In the genomic region with DNA sequence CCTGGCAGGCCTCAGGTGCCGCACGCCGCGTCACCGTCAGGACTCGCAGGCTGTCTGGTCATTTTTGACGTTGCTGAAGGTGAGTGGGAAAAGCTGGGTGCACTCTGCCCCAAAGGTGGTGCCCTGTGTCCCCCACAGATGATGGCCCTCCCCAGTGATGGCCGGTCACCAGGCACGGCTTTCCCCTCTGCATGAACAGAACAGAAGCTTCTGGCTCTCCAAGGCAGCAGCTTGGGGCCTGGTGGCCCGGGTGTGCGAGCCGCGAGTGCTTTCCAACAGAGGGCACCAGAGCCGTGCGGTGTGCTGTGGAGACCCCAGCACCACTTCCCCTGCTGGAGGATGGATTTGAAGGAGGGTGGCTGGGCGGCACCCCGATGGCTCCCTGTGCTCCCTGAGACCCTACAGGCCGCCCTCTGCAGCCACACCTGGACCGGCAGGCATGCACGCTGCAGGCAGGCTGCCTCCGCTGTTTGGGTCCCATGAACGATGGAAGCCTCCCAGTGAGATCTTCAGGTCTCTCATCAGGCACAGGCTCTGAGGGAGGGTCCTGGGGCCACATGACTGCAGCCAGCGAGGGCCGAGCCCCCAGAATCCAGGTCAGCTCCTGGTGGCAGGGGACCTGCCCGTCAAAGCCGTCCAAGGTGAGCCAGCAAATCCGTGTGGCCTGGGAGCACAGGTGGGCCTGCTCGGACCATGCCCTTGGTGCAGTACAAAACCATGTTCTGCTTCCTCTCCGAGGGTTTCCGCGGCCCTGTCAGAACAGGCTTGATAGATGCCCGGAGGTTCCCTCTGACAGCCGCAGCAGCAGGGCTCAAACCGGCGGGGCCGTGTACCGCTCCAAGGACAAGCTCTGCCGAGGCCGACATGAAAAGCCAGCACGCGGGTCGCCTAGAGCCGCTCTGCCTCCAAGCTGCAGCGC, we compare ENCODE assay signal across 16 cellular contexts.
DNase-seq lines count a peak whose midpoint lies in the region; ATAC-seq and TF ChIP-seq lines count a peak whose summit lies in the region.
"Had no signal": no experiment of that assay in that cellular context is flagged by ENCODE, and none has a peak within 500 bp of the region (broad histone marks: within the 10 kb centered on the region; RNA-seq: fewer than 3 reads in every experiment).

No MANE protein-coding gene starts in this region.

- H2BK5ac ChIP-seq in neuronal stem cell (ENCODE audit: low read length), result peak overlapping the region; percentile 29

- H3K4me3 ChIP-seq in NB4 (ENCODE audit: low read depth, low read length), result no peak overlapping the region
- H3K4me3 ChIP-seq in neuronal stem cell (ENCODE audit: low read length in 2 of 2), result peak overlapping the region in 1 of 2 donors; percentile 35
- H3K4me3 ChIP-seq: prostate gland had no signal

- TF ChIP-seq CTCF in NB4 (IDR thresholded peaks at IDR 0.05; ENCODE audit: low read depth, low read length) (peak; percentile 51), glutamatergic neuron (IDR thresholded peaks at IDR 0.05; ENCODE audit: partially characterized antibody, unreplicated experiment) (peak; percentile 30)

- H2BK120ac ChIP-seq in neuronal stem cell (ENCODE audit: low read depth, low read length), result no peak overlapping the region

- peak overlapping the region; percentile 83 for H2AK5ac ChIP-seq in neuronal stem cell (ENCODE audit: low read depth, low read length)

- peaks cover 8% of the 10 kb centered on the region for H3K4me1 Mint-ChIP-seq in glutamatergic neuron (ENCODE audit: low read depth, unreplicated experiment)
- H3K4me1 Mint-ChIP-seq in T-helper 2 cell treated with Interferon-gamma antibody and Interleukin-4, amounts not matched to agents 5 μg/mL and 100 μg/mL, for 36 hours (ENCODE audit: low read depth), result no peaks in the 10 kb centered on the region

- no peak overlapping the region for H3K9ac ChIP-seq in neuronal stem cell (ENCODE audit: low read depth, low read length, poor library complexity)

- no CpG with 5 or more reads among the region's 44 CpGs for WGBS in neuronal stem cell (ENCODE audit: extremely low coverage in 2 of 2, insufficient read length in 2 of 2, insufficient replicate concordance in 1 of 2), 2 donors

- no peaks in the 10 kb centered on the region for H3K36me3 Mint-ChIP-seq in glutamatergic neuron (ENCODE audit: unreplicated experiment)
- H3K36me3 Mint-ChIP-seq in T-helper 2 cell treated with Interferon-gamma antibody and Interleukin-4, amounts not matched to agents 5 μg/mL and 100 μg/mL, for 36 hours (ENCODE audit: low read depth), result no peaks in the 10 kb centered on the region

- no peak overlapping the region for H2BK12ac ChIP-seq in neuronal stem cell (ENCODE audit: low read length)

- H3K9me3 ChIP-seq in neuronal stem cell (replicated peaks in 1 of 2; ENCODE audit: control insufficient read depth in 2 of 2, insufficient read depth in 1 of 2, low read depth in 1 of 2, low read length in 2 of 2), result no peaks in the 10 kb centered on the region
- H3K9me3 ChIP-seq: prostate gland had no signal

- ATAC-seq in HG03342 (IDR thresholded peaks at IDR 0.05; ENCODE audit: unreplicated experiment), result no peak
- ATAC-seq: esophagus mucosa, Panc1 had no signal

- no peak overlapping the region for H3K27ac ChIP-seq in neuronal stem cell (replicated peaks; ENCODE audit: low read length)
- H3K27ac ChIP-seq: prostate gland had no signal

- peak overlapping the region; percentile 19 for H2BK15ac ChIP-seq in neuronal stem cell (ENCODE audit: low read length)

- no peak overlapping the region for H3K4me3 Mint-ChIP-seq in glutamatergic neuron (ENCODE audit: unreplicated experiment)
- no peak overlapping the region for H3K4me3 Mint-ChIP-seq in T-helper 2 cell treated with Interferon-gamma antibody and Interleukin-4, amounts not matched to agents 5 μg/mL and 100 μg/mL, for 36 hours

- no peak overlapping the region for H4K91ac ChIP-seq in neuronal stem cell (ENCODE audit: low read depth, low read length, poor library complexity)

- no peaks in the 10 kb centered on the region for H3K27me3 ChIP-seq in neuronal stem cell (ENCODE audit: control insufficient read depth in 3 of 3, insufficient read depth in 3 of 3, low read depth in 1 of 3, low read length in 3 of 3)

- H4K8ac ChIP-seq in neuronal stem cell (ENCODE audit: low read depth, low read length), result no peak overlapping the region

- in situ Hi-C loops in ACHN (cut with HindIII; ENCODE audit: low pct_ligation_motif_present, low pct_unique_long_range_greater_than_20kb, low sequenced_read_pairs), result no loop called here

- peak overlapping the region; percentile 7 for H3K18ac ChIP-seq in neuronal stem cell (ENCODE audit: low read length)

- no peaks in the 10 kb centered on the region for H3K27me3 Mint-ChIP-seq in glutamatergic neuron (ENCODE audit: unreplicated experiment)
- no peaks in the 10 kb centered on the region for H3K27me3 Mint-ChIP-seq in T-helper 2 cell treated with Interferon-gamma antibody and Interleukin-4, amounts not matched to agents 5 μg/mL and 100 μg/mL, for 36 hours (ENCODE audit: low read depth)

- H3K27ac Mint-ChIP-seq in glutamatergic neuron (ENCODE audit: unreplicated experiment), result no peak overlapping the region
- no peak overlapping the region for H3K27ac Mint-ChIP-seq in T-helper 2 cell treated with Interferon-gamma antibody and Interleukin-4, amounts not matched to agents 5 μg/mL and 100 μg/mL, for 36 hours

- no peak overlapping the region for H3K4ac ChIP-seq in neuronal stem cell (ENCODE audit: low read length)

- H3K4me1 ChIP-seq in neuronal stem cell (ENCODE audit: control insufficient read depth in 2 of 2, insufficient read depth in 1 of 2, low read depth in 1 of 2, low read length in 2 of 2), result no peaks in the 10 kb centered on the region
- H3K4me1 ChIP-seq: prostate gland had no signal

- no peak overlapping the region for H2AFZ ChIP-seq in neuronal stem cell (ENCODE audit: low read length)

- peak; percentile 70 for DNase-seq in D341Med (ENCODE audit: low spot score)
- peak; percentile 65 for DNase-seq in NB4 (ENCODE audit: low read depth)
- peak; percentile 74 for DNase-seq in glutamatergic neuron
- peak; percentile 11 for DNase-seq in neuronal stem cell (ENCODE audit: low spot score)
- no peak for DNase-seq in middle frontal gyrus (ENCODE audit: extremely low spot score, low spot score)
- no peak for DNase-seq in T-helper 2 cell treated with Interferon-gamma antibody and Interleukin-4, amounts not matched to agents 5 μg/mL and 100 μg/mL, for 36 hours (ENCODE audit: low spot score)
- DNase-seq in ACHN, result no peak
- DNase-seq: activated naive CD4-positive, alpha-beta T cell; DMS153; KG1; kidney glomerular epithelial cell; NCI-H446 had no signal

- peaks cover 4% of the 10 kb centered on the region for H3K9me3 Mint-ChIP-seq in glutamatergic neuron (ENCODE audit: unreplicated experiment)
- H3K9me3 Mint-ChIP-seq in T-helper 2 cell treated with Interferon-gamma antibody and Interleukin-4, amounts not matched to agents 5 μg/mL and 100 μg/mL, for 36 hours, result no peaks in the 10 kb centered on the region

- no peak for TF ChIP-seq POLR2A in NB4 (IDR thresholded peaks at IDR 0.05; ENCODE audit: extremely low read depth, insufficient read length)

- H3K79me1 ChIP-seq in neuronal stem cell (ENCODE audit: low read depth, low read length), result no peaks in the 10 kb centered on the region

- H3K36me3 ChIP-seq in neuronal stem cell (replicated peaks in 1 of 2; ENCODE audit: control insufficient read depth in 2 of 2, insufficient read depth in 2 of 2, low read length in 2 of 2), result no peaks in the 10 kb centered on the region
- H3K36me3 ChIP-seq: prostate gland had no signal

- H3K23ac ChIP-seq in neuronal stem cell (ENCODE audit: low read depth, low read length, poor library complexity), result no peak overlapping the region

- no peak overlapping the region for H3K4me2 ChIP-seq in neuronal stem cell (ENCODE audit: insufficient read depth, low read length, poor library complexity, severe bottlenecking)

- H3K14ac ChIP-seq in neuronal stem cell (ENCODE audit: low read length), result no peak overlapping the region

Comparison
In these comparisons a context has a peak if more than half of its experiments do, and no peak if none do; other contexts are left out.
1. DNase-seq: peak in D341Med (single experiment), NB4 (single experiment), glutamatergic neuron (single experiment) and neuronal stem cell (single experiment); none in middle frontal gyrus (single experiment), T-helper 2 cell treated with Interferon-gamma antibody and Interleukin-4, amounts not matched to agents 5 μg/mL and 100 μg/mL, for 36 hours (single experiment) and ACHN (single experiment).